ENCODE assay signal across 8 cellular contexts in the genomic region with DNA sequence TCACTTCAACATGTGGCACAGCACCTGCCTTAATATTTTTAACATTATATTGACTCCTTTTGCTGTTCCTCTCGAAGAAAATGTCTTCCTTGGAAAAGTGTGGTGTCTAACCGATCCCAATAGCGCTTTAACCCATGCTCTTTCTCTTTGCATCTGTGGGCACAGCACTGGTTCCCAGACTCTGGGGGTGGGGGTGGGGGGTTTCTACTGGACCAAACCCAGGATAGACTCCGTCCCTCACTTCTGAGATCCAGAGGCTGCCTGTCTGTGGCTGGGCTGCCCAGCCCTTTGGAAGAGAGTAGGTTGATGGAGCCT. TPM values are rescaled to one million over a fixed set of nuclear protein-coding genes. Genes with fewer than 3 reads are reported as not detected.
A peak's percentile ranks its signal among the peaks of the same experiment; 100 is the strongest.
DNase-seq lines count a peak whose midpoint lies in the region; ATAC-seq and TF ChIP-seq lines count a peak whose summit lies in the region.

No MANE protein-coding gene starts in this region.

- H3K4me1 Mint-ChIP-seq in CD14-positive monocyte: peaks cover 25% of the 10 kb centered on the region
- H3K4me1 Mint-ChIP-seq in nephron progenitor cell: peaks cover 32% of the 10 kb centered on the region

- H3K9me3 ChIP-seq in mucosa of descending colon: no peaks in the 10 kb centered on the region

- TF ChIP-seq CTCF in CD14-positive monocyte (IDR thresholded peaks at IDR 0.05) (no peak), coronary artery (IDR thresholded peaks at IDR 0.05) (no peak), nephron progenitor cell (IDR thresholded peaks at IDR 0.05) (no peak), mucosa of descending colon (IDR thresholded peaks at IDR 0.05) (no peak)

- H3K27me3 Mint-ChIP-seq in CD14-positive monocyte (ENCODE audit: low read depth in 3 of 3) (peaks cover 0 to 13% (median 12%) of the 10 kb centered on the region in 3 donors), nephron progenitor cell (ENCODE audit: low read depth, poor library complexity) (peaks cover 17% of the 10 kb centered on the region)

- peaks cover 12% of the 10 kb centered on the region for H3K4me1 ChIP-seq in mucosa of descending colon (ENCODE audit: low read depth)

- H3K27ac Mint-ChIP-seq in CD14-positive monocyte (peak overlapping the region in 2 of 7 donors; percentile 37 to 46), nephron progenitor cell (no peak overlapping the region)

- DNase-seq in CD14-positive monocyte (ENCODE audit: low spot score) (no peak), LHCN-M2 (ENCODE audit: low read depth) (peak; percentile 61), coronary artery (ENCODE audit: low spot score) (no peak), nephron progenitor cell (no peak), MV-4-11 (lab: John Stamatoyannopoulos, UW) (no peak), mucosa of descending colon (no peak)

- H3K4me3 Mint-ChIP-seq in CD14-positive monocyte (peak overlapping the region; percentile 88 to 91), nephron progenitor cell (peak overlapping the region; percentile 92)

- peak overlapping the region; percentile 82 to 92 for H3K27ac ChIP-seq in coronary artery

- no peaks in the 10 kb centered on the region for H3K36me3 Mint-ChIP-seq in CD14-positive monocyte
- H3K36me3 Mint-ChIP-seq in nephron progenitor cell (ENCODE audit: low read depth): peaks cover 6% of the 10 kb centered on the region

- no peak for ATAC-seq in HG03354 (IDR thresholded peaks at IDR 0.05; ENCODE audit: poor library complexity, severe bottlenecking, unreplicated experiment)
- no peak for ATAC-seq in HG03097 (IDR thresholded peaks at IDR 0.05; ENCODE audit: low FRiP score, unreplicated experiment)
- ATAC-seq in mucosa of descending colon: no peak

- H3K4me3 ChIP-seq in coronary artery (peak overlapping the region; percentile 73), mucosa of descending colon (no peak overlapping the region)

- intact Hi-C loops in CD14-positive monocyte (cut with micrococcal nuclease): loop anchor here (10.0 kb wide), 2 partner anchors 83 to 1723 kb away; no protein-coding TSS in a partner anchor
- intact Hi-C loops in mucosa of descending colon (cut with DNase I, micrococcal nuclease): no loop called here

- H3K36me3 ChIP-seq in mucosa of descending colon (ENCODE audit: low read depth): no peaks in the 10 kb centered on the region

- no peaks in the 10 kb centered on the region for H3K9me3 Mint-ChIP-seq in CD14-positive monocyte
- H3K9me3 Mint-ChIP-seq in nephron progenitor cell: peaks cover 3% of the 10 kb centered on the region

RNA-seq across cellular contexts. Expression of gene ZNF292, which starts 3.9 kb away (rescaled TPM):
- polyA plus RNA-seq in CD14-positive monocyte: 1 to 10 TPM; 4.8 to 7.6 TPM
- total RNA-seq in LHCN-M2 (2014; rRNA removed) (16.5 and 16.9 TPM in 2 replicates), mucosa of descending colon (10 to 100 TPM; 40.9 to 83.2 (median 44.4) TPM)
- 3.0 TPM for polyA plus RNA-seq in LHCN-M2 (2012)

RNA-seq across cellular contexts. Expression of gene CGA, which starts 56.5 kb away (rescaled TPM):
- polyA plus RNA-seq in CD14-positive monocyte: not detected
- total RNA-seq in LHCN-M2 (2014; rRNA removed) (not detected in 2 replicates), mucosa of descending colon (not detected)
- not detected for polyA plus RNA-seq in LHCN-M2 (2012)

Comparison
In these comparisons a context has a peak if more than half of its experiments do, and no peak if none do; other contexts are left out.
1. intact Hi-C loops: an anchor here in CD14-positive monocyte (10.0 kb wide); none called in mucosa of descending colon.